Comparison of ENCODE assay signal across 1 cellular context in genomic region chr5:72126796-72127195, GRCh38.
TF ChIP-seq lines count a peak whose summit lies in the region.

No MANE protein-coding gene starts in this region.

TF ChIP-seq in WTC11, 78 proteins besides CTCF, POLR2A, EP300 and RAD21:
- TF ChIP-seq MAX (CRISPR knock-in tag; IDR thresholded peaks at IDR 0.05): no peak
- TF ChIP-seq ZNF138 (CRISPR knock-in tag; conservative IDR thresholded peaks at IDR 0.05): no peak
- no peak for TF ChIP-seq ZNF263 (CRISPR knock-in tag; IDR thresholded peaks at IDR 0.05; ENCODE audit: low read depth)
- TF ChIP-seq, protein P1, sequence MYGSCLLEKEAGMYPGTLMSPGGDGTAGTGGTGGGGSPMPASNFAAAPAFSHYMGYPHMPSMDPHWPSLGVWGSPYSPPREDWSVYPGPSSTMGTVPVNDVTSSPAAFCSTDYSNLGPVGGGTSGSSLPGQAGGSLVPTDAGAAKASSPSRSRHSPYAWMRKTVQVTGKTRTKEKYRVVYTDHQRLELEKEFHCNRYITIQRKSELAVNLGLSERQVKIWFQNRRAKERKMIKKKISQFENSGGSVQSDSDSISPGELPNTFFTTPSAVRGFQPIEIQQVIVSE (CRISPR knock-in tag; IDR thresholded peaks at IDR 0.05; ENCODE audit: borderline replicate concordance): no peak
- TF ChIP-seq, protein P2, sequence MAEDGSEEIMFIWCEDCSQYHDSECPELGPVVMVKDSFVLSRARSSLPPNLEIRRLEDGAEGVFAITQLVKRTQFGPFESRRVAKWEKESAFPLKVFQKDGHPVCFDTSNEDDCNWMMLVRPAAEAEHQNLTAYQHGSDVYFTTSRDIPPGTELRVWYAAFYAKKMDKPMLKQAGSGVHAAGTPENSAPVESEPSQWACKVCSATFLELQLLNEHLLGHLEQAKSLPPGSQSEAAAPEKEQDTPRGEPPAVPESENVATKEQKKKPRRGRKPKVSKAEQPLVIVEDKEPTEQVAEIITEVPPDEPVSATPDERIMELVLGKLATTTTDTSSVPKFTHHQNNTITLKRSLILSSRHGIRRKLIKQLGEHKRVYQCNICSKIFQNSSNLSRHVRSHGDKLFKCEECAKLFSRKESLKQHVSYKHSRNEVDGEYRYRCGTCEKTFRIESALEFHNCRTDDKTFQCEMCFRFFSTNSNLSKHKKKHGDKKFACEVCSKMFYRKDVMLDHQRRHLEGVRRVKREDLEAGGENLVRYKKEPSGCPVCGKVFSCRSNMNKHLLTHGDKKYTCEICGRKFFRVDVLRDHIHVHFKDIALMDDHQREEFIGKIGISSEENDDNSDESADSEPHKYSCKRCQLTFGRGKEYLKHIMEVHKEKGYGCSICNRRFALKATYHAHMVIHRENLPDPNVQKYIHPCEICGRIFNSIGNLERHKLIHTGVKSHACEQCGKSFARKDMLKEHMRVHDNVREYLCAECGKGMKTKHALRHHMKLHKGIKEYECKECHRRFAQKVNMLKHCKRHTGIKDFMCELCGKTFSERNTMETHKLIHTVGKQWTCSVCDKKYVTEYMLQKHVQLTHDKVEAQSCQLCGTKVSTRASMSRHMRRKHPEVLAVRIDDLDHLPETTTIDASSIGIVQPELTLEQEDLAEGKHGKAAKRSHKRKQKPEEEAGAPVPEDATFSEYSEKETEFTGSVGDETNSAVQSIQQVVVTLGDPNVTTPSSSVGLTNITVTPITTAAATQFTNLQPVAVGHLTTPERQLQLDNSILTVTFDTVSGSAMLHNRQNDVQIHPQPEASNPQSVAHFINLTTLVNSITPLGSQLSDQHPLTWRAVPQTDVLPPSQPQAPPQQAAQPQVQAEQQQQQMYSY (CRISPR knock-in tag; IDR thresholded peaks at IDR 0.05): no peak
- TF ChIP-seq, protein P3, sequence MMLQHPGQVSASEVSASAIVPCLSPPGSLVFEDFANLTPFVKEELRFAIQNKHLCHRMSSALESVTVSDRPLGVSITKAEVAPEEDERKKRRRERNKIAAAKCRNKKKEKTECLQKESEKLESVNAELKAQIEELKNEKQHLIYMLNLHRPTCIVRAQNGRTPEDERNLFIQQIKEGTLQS (CRISPR knock-in tag; conservative IDR thresholded peaks at IDR 0.05): no peak
- TF ChIP-seq NFYB (CRISPR knock-in tag; conservative IDR thresholded peaks at IDR 0.05; ENCODE audit: low read depth): no peak
- no peak for TF ChIP-seq ESRRA (CRISPR knock-in tag; IDR thresholded peaks at IDR 0.05; ENCODE audit: borderline replicate concordance)
- no peak for TF ChIP-seq RELA (CRISPR knock-in tag; IDR thresholded peaks at IDR 0.05; ENCODE audit: borderline replicate concordance)
- no peak for TF ChIP-seq ZNF512 (CRISPR knock-in tag; IDR thresholded peaks at IDR 0.05; ENCODE audit: borderline replicate concordance)
- TF ChIP-seq, protein P4, sequence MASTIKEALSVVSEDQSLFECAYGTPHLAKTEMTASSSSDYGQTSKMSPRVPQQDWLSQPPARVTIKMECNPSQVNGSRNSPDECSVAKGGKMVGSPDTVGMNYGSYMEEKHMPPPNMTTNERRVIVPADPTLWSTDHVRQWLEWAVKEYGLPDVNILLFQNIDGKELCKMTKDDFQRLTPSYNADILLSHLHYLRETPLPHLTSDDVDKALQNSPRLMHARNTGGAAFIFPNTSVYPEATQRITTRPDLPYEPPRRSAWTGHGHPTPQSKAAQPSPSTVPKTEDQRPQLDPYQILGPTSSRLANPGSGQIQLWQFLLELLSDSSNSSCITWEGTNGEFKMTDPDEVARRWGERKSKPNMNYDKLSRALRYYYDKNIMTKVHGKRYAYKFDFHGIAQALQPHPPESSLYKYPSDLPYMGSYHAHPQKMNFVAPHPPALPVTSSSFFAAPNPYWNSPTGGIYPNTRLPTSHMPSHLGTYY (CRISPR knock-in tag; IDR thresholded peaks at IDR 0.05): no peak
